ENCODE assay signal across 1 cellular context in the genomic region with DNA sequence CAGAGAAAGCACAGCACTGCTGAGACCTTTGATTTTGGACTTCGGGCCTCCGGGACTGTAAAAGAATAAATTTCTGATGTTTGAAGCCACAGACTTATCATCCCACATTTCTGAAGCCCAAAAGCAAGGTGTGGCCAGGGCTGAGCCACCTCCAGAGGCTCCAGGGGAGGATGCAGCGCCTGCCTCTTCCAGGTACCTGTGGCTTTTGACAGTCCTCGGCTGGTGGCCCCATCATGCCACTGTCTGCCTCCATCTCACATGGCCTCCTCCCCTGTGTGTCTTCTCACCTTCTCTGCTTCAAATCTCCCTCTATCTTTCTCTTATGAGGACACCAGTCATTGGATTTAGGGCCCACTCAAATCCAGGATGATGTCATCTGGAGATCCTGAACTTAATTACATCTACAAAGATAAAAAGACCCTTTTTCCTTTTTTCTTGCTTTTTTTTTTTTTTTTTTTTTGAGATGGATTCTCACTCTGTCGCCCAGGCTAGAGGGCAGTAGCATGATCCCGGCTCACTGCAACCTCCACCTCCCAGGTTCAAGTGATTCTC.
TF ChIP-seq lines count a peak whose summit lies in the region.

No MANE protein-coding gene starts in this region.

TF ChIP-seq in HepG2, 621 proteins besides CTCF, POLR2A, EP300 and RAD21 (continued from another document):
- TF ChIP-seq, protein P1, sequence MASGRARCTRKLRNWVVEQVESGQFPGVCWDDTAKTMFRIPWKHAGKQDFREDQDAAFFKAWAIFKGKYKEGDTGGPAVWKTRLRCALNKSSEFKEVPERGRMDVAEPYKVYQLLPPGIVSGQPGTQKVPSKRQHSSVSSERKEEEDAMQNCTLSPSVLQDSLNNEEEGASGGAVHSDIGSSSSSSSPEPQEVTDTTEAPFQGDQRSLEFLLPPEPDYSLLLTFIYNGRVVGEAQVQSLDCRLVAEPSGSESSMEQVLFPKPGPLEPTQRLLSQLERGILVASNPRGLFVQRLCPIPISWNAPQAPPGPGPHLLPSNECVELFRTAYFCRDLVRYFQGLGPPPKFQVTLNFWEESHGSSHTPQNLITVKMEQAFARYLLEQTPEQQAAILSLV (CRISPR knock-in tag; IDR thresholded peaks at IDR 0.05; ENCODE audit: borderline replicate concordance): no peak
- TF ChIP-seq ZMAT3 (CRISPR knock-in tag; conservative IDR thresholded peaks at IDR 0.05) (no peak), ZNF549 (CRISPR knock-in tag; IDR thresholded peaks at IDR 0.05) (no peak), ATF7 (IDR thresholded peaks at IDR 0.05) (peak; percentile 77), ATF7 (CRISPR knock-in tag; IDR thresholded peaks at IDR 0.05) (no peak)
